In genomic region chr7:97470726-97471125, GRCh38 we compare ENCODE assay signal across 1 cellular context.
TF ChIP-seq lines count a peak whose summit lies in the region.

No MANE protein-coding gene starts in this region.

TF ChIP-seq in H1, 55 proteins besides CTCF, POLR2A, EP300 and RAD21 (continued from another document):
- TF ChIP-seq BCL11A (IDR thresholded peaks at IDR 0.05; ENCODE audit: low read depth in 2 of 2, low read length in 2 of 2): no peak
- no peak for TF ChIP-seq POLR2AphosphoS5 (IDR thresholded peaks at IDR 0.05; ENCODE audit: low read depth, low read length)
- TF ChIP-seq JUN (IDR thresholded peaks at IDR 0.05; ENCODE audit: low read depth, low read length): no peak
- no peak for TF ChIP-seq ASH2L (IDR thresholded peaks at IDR 0.05; ENCODE audit: low read length)
- TF ChIP-seq ZNF274 (IDR thresholded peaks at IDR 0.05; ENCODE audit: borderline replicate concordance, extremely low read depth, low read length): no peak
